ENCODE assay signal across 8 cellular contexts in genomic region chr18:48711651-48712486, GRCh38.
DNase-seq lines count a peak whose midpoint lies in the region; ATAC-seq and TF ChIP-seq lines count a peak whose summit lies in the region.

No MANE protein-coding gene starts in this region.

- no peaks in the 10 kb centered on the region for H3K9me3 Mint-ChIP-seq in activated CD8-positive, alpha-beta memory T cell treated with anti-CD3 and anti-CD28 coated beads, Interleukin-2, amount 10 ng/mL, durations not matched to agents 7 days and 5 days (ENCODE audit: low read depth)
- no peaks in the 10 kb centered on the region for H3K9me3 Mint-ChIP-seq in stimulated activated naive CD8-positive, alpha-beta T cell treated with anti-CD3 and anti-CD28 coated beads, Interleukin-15, amount 100 ng/mL, for 72 hours

- H3K36me3 ChIP-seq in ascending aorta, result peaks cover 0 to 6% of the 10 kb centered on the region in 2 donors

- ATAC-seq in activated CD8-positive, alpha-beta memory T cell treated with anti-CD3 and anti-CD28 coated beads, Interleukin-2, amount 10 ng/mL, durations not matched to agents 7 days and 5 days, result peak; percentile 63
- peak; percentile 67 for ATAC-seq in stimulated activated naive CD8-positive, alpha-beta T cell treated with anti-CD3 and anti-CD28 coated beads, Interleukin-15, amount 100 ng/mL, for 72 hours
- ATAC-seq in HG02588 (IDR thresholded peaks at IDR 0.05; ENCODE audit: unreplicated experiment), result no peak
- ATAC-seq in GM19035 (IDR thresholded peaks at IDR 0.05; ENCODE audit: unreplicated experiment), result no peak

- no peaks in the 10 kb centered on the region for H3K9me3 ChIP-seq in ascending aorta

- H3K4me1 Mint-ChIP-seq in activated CD8-positive, alpha-beta memory T cell treated with anti-CD3 and anti-CD28 coated beads, Interleukin-2, amount 10 ng/mL, durations not matched to agents 7 days and 5 days, result peaks cover 7% of the 10 kb centered on the region
- peaks cover 6% of the 10 kb centered on the region for H3K4me1 Mint-ChIP-seq in stimulated activated naive CD8-positive, alpha-beta T cell treated with anti-CD3 and anti-CD28 coated beads, Interleukin-15, amount 100 ng/mL, for 72 hours

- CTCF ChIA-PET in activated CD8-positive, alpha-beta memory T cell treated with anti-CD3 and anti-CD28 coated beads, Interleukin-2, amount 10 ng/mL, durations not matched to agents 7 days and 5 days (lab: Charles Lee), result interaction anchor here (0.7 to 1.2 kb wide), 3 partner anchors 9 to 687 kb away, joined by 3 to 5 read pairs (median 3); no protein-coding TSS in a partner anchor

- no peak for DNase-seq in activated CD8-positive, alpha-beta memory T cell treated with anti-CD3 and anti-CD28 coated beads, Interleukin-2, amount 10 ng/mL, durations not matched to agents 7 days and 5 days
- no peak for DNase-seq in activated CD8-positive, alpha-beta memory T cell treated with anti-CD3 and anti-CD28 coated beads, Interleukin-2, amount 50 U/mL, for 4 hours
- DNase-seq in LNCaP clone FGC (ENCODE audit: low read depth) (peak; percentile 8), ascending aorta (ENCODE audit: low spot score in 2 of 2) (no peak), hepatic stellate cell (ENCODE audit: low spot score) (peak; percentile 66)
- peak in 1 of 2 donors; percentile 19 for DNase-seq in stimulated activated naive CD8-positive, alpha-beta T cell treated with anti-CD3 and anti-CD28 coated beads, Interleukin-15, amount 100 ng/mL, for 72 hours

- H3K4me3 ChIP-seq in LNCaP clone FGC (ENCODE audit: low read depth, low read length) (no peak overlapping the region), ascending aorta (no peak overlapping the region)

- no peak overlapping the region for H3K27ac Mint-ChIP-seq in activated CD8-positive, alpha-beta memory T cell treated with anti-CD3 and anti-CD28 coated beads, Interleukin-2, amount 10 ng/mL, durations not matched to agents 7 days and 5 days
- peak overlapping the region in 1 of 2 donors; percentile 16 for H3K27ac Mint-ChIP-seq in stimulated activated naive CD8-positive, alpha-beta T cell treated with anti-CD3 and anti-CD28 coated beads, Interleukin-15, amount 100 ng/mL, for 72 hours

- H3K27ac ChIP-seq in ascending aorta, result no peak overlapping the region

- H3K27me3 ChIP-seq in ascending aorta, result no peaks in the 10 kb centered on the region

- H3K27me3 Mint-ChIP-seq in activated CD8-positive, alpha-beta memory T cell treated with anti-CD3 and anti-CD28 coated beads, Interleukin-2, amount 10 ng/mL, durations not matched to agents 7 days and 5 days, result no peaks in the 10 kb centered on the region
- peaks cover 6% of the 10 kb centered on the region for H3K27me3 Mint-ChIP-seq in stimulated activated naive CD8-positive, alpha-beta T cell treated with anti-CD3 and anti-CD28 coated beads, Interleukin-15, amount 100 ng/mL, for 72 hours

- H3K36me3 Mint-ChIP-seq in activated CD8-positive, alpha-beta memory T cell treated with anti-CD3 and anti-CD28 coated beads, Interleukin-2, amount 10 ng/mL, durations not matched to agents 7 days and 5 days, result no peaks in the 10 kb centered on the region

- TF ChIP-seq CTCF in LNCaP clone FGC (IDR thresholded peaks at IDR 0.05; ENCODE audit: control insufficient read depth, extremely low read depth, insufficient read depth) (peak; percentile 58), ascending aorta (IDR thresholded peaks at IDR 0.05) (peak; percentile 22 to 63 (median 48))

- peaks cover 0 to 1% of the 10 kb centered on the region in 2 donors for H3K4me1 ChIP-seq in ascending aorta

- intact Hi-C loops in ascending aorta (cut with DNase I), result loop anchor here (5.0 kb wide), 1 partner anchor 55 kb away; no protein-coding TSS in a partner anchor

- H3K4me3 Mint-ChIP-seq in activated CD8-positive, alpha-beta memory T cell treated with anti-CD3 and anti-CD28 coated beads, Interleukin-2, amount 10 ng/mL, durations not matched to agents 7 days and 5 days, result no peak overlapping the region
- no peak overlapping the region for H3K4me3 Mint-ChIP-seq in stimulated activated naive CD8-positive, alpha-beta T cell treated with anti-CD3 and anti-CD28 coated beads, Interleukin-15, amount 100 ng/mL, for 72 hours

Comparison
In these comparisons a context has a peak if more than half of its experiments do, and no peak if none do; other contexts are left out.
1. ATAC-seq: peak in activated CD8-positive, alpha-beta memory T cell treated with anti-CD3 and anti-CD28 coated beads, Interleukin-2, amount 10 ng/mL, durations not matched to agents 7 days and 5 days (single experiment) and stimulated activated naive CD8-positive, alpha-beta T cell treated with anti-CD3 and anti-CD28 coated beads, Interleukin-15, amount 100 ng/mL, for 72 hours (single experiment); none in HG02588 (single experiment) and GM19035 (single experiment).
2. DNase-seq: peak in LNCaP clone FGC (single experiment) and hepatic stellate cell (single experiment); none in activated CD8-positive, alpha-beta memory T cell treated with anti-CD3 and anti-CD28 coated beads, Interleukin-2, amount 10 ng/mL, durations not matched to agents 7 days and 5 days (single experiment), activated CD8-positive, alpha-beta memory T cell treated with anti-CD3 and anti-CD28 coated beads, Interleukin-2, amount 50 U/mL, for 4 hours (single experiment) and ascending aorta (0 of 2).